ENCODE assay signal across 27 cellular contexts in genomic region chr2:179883407-179883806, GRCh38. TPM values are rescaled to one million over a fixed set of nuclear protein-coding genes. Genes with fewer than 3 reads are reported as not detected.
"Had no signal": no experiment of that assay in that cellular context is flagged by ENCODE, and none has a peak within 500 bp of the region (broad histone marks: within the 10 kb centered on the region; RNA-seq: fewer than 3 reads in every experiment).

No MANE protein-coding gene starts in this region.

- H3K4me3 Mint-ChIP-seq: dendritic cell treated with granulocyte-macrophage colony-stimulating factor and Interleukin-4, amounts not matched to agents 40 ng/mL and 50 ng/mL, for 4 days; endodermal cell; memory B cell; natural killer cell; stimulated activated naive B cell treated with anti-CD40 and anti-IgM and Interleukin-4, amounts not matched to agents 10 μg/mL and 1 μg/mL and 100 μg/mL, for 72 hours had no signal

- ATAC-seq: esophagus mucosa; gastrocnemius medialis; heart left ventricle; left lobe of liver; natural killer cell; right lobe of liver; stimulated activated naive B cell treated with anti-CD40 and anti-IgM and Interleukin-4, amounts not matched to agents 10 μg/mL and 1 μg/mL and 100 μg/mL, for 72 hours had no signal

- H3K4me1 ChIP-seq: gastrocnemius medialis, heart left ventricle, parathyroid adenoma, right lobe of liver, stomach, thyroid gland, vagina had no signal

- H3K4me1 Mint-ChIP-seq: endodermal cell, memory B cell, natural killer cell had no signal

- H3K79me2 ChIP-seq: hepatocyte, parathyroid adenoma had no signal

- H3K36me3 ChIP-seq: gastrocnemius medialis, heart left ventricle, neutrophil, right lobe of liver, stomach, thyroid gland, vagina had no signal

- H3K27me3 Mint-ChIP-seq: dendritic cell treated with granulocyte-macrophage colony-stimulating factor and Interleukin-4, amounts not matched to agents 40 ng/mL and 50 ng/mL, for 4 days; memory B cell; progenitor cell of endocrine pancreas had no signal

- H3K9me3 ChIP-seq: gastrocnemius medialis, neutrophil, right lobe of liver, stomach, thyroid gland, vagina had no signal

- DNase-seq: effector CD8-positive, alpha-beta T cell; endodermal cell; foreskin fibroblast; gastrocnemius medialis; heart left ventricle; kidney; natural killer cell; right lobe of liver; small intestine; stimulated activated CD4-positive, alpha-beta T cell treated with anti-CD3 and anti-CD28 coated beads, Interleukin-15, amount 100 ng/mL, for 24 hours; stimulated activated CD4-positive, alpha-beta T cell treated with anti-CD3 and anti-CD28 coated beads, Interleukin-2, amount 100 ng/mL, for 48 hours; stimulated activated naive B cell treated with anti-CD40 and anti-IgM and Interleukin-4, amounts not matched to agents 10 μg/mL and 1 μg/mL and 100 μg/mL, for 72 hours; stomach; thyroid gland; trophoblast cell had no signal

- H3K27me3 ChIP-seq: gastrocnemius medialis, heart left ventricle, hepatocyte, neutrophil, right lobe of liver, stomach, thyroid gland, vagina had no signal

- H3K9me3 Mint-ChIP-seq: memory B cell had no signal

- H3K27ac ChIP-seq: epithelial cell of prostate, gastrocnemius medialis, heart left ventricle, hepatocyte, neutrophil, parathyroid adenoma, right lobe of liver, stomach, thyroid gland, vagina had no signal

- H2AFZ ChIP-seq: hepatocyte, parathyroid adenoma had no signal

- H3K9ac ChIP-seq: parathyroid adenoma had no signal

- FAIRE-seq: kidney, small intestine had no signal

- H3K4me3 ChIP-seq: gastrocnemius medialis, heart left ventricle, hepatocyte, lung, right lobe of liver, stomach, thyroid gland, vagina had no signal

- H3K27ac Mint-ChIP-seq: dendritic cell treated with granulocyte-macrophage colony-stimulating factor and Interleukin-4, amounts not matched to agents 40 ng/mL and 50 ng/mL, for 4 days; endodermal cell; memory B cell; natural killer cell; progenitor cell of endocrine pancreas; stimulated activated naive B cell treated with anti-CD40 and anti-IgM and Interleukin-4, amounts not matched to agents 10 μg/mL and 1 μg/mL and 100 μg/mL, for 72 hours had no signal

- H3K4me2 ChIP-seq: hepatocyte had no signal

RNA-seq across cellular contexts. Expression of gene ZNF385B, which starts 22.0 kb away (rescaled TPM):
- total RNA-seq: mononuclear cell had no signal
